In the genomic region with DNA sequence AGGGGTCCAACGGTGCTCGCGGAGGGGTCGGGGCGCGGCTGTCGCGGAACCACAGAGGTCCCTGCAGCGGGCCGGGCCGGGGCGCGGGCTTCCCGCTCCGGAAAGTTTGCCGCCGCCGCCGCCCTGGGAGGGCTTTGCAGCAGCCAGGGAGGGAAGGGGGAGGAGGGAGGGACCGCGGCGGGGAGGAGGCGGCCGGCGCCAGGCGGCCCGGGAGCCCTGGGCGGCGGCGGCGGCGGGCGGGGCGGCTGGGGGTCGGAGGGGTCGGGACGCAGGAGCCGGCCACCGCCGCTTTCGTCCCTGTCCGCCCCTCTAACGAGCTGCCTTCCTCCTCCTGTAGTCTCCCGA, we compare ENCODE assay signal across 8 cellular contexts. TPM values are rescaled to one million over a fixed set of nuclear protein-coding genes. Genes with fewer than 3 reads are reported as not detected.
DNase-seq lines count a peak whose midpoint lies in the region; ATAC-seq and TF ChIP-seq lines count a peak whose summit lies in the region.

No MANE protein-coding gene starts in this region.

- no peak for TF ChIP-seq CTCF in progenitor cell of endocrine pancreas (IDR thresholded peaks at IDR 0.05; ENCODE audit: unreplicated experiment)

- H3K27ac Mint-ChIP-seq in activated naive CD4-positive, alpha-beta T cell treated with anti-CD3 and anti-CD28 coated beads, Interleukin-2, amount 50 U/mL, for 72 hours: no peak overlapping the region
- H3K27ac Mint-ChIP-seq in stimulated activated naive CD8-positive, alpha-beta T cell treated with anti-CD3 and anti-CD28 coated beads, Interleukin-15, amount 100 ng/mL, for 72 hours: no peak overlapping the region
- H3K27ac Mint-ChIP-seq in progenitor cell of endocrine pancreas: no peak overlapping the region

- H3K36me3 Mint-ChIP-seq in activated naive CD4-positive, alpha-beta T cell treated with anti-CD3 and anti-CD28 coated beads, Interleukin-2, amount 50 U/mL, for 72 hours: no peaks in the 10 kb centered on the region
- H3K36me3 Mint-ChIP-seq in progenitor cell of endocrine pancreas (ENCODE audit: insufficient read depth): no peaks in the 10 kb centered on the region

- H3K4me1 Mint-ChIP-seq in stimulated activated naive CD8-positive, alpha-beta T cell treated with anti-CD3 and anti-CD28 coated beads, Interleukin-15, amount 100 ng/mL, for 72 hours: no peaks in the 10 kb centered on the region
- peaks cover 12% of the 10 kb centered on the region for H3K4me1 Mint-ChIP-seq in progenitor cell of endocrine pancreas (ENCODE audit: low read depth)

- peak; percentile 18 for ATAC-seq in GM18867 (IDR thresholded peaks at IDR 0.05; ENCODE audit: unreplicated experiment)
- ATAC-seq in activated naive CD4-positive, alpha-beta T cell treated with anti-CD3 and anti-CD28 coated beads, Interleukin-2, amount 50 U/mL, for 72 hours: peak; percentile 23 to 66
- ATAC-seq in stimulated activated naive CD8-positive, alpha-beta T cell treated with anti-CD3 and anti-CD28 coated beads, Interleukin-15, amount 100 ng/mL, for 72 hours: peak; percentile 37

- DNase-seq in LoVo (ENCODE audit: low spot score) (peak; percentile 19), islet precursor cell (peak; percentile 73), middle frontal gyrus (ENCODE audit: extremely low spot score, low spot score) (no peak), progenitor cell of endocrine pancreas (ENCODE audit: low spot score, unreplicated experiment) (no peak), HuH-7.5 (ENCODE audit: low spot score) (no peak)
- peak in 1 of 2 donors; percentile 50 for DNase-seq in activated naive CD4-positive, alpha-beta T cell treated with anti-CD3 and anti-CD28 coated beads, Interleukin-2, amount 50 U/mL, for 72 hours (ENCODE audit: low spot score in 2 of 2)
- peak in 1 of 2 donors; percentile 35 for DNase-seq in stimulated activated naive CD8-positive, alpha-beta T cell treated with anti-CD3 and anti-CD28 coated beads, Interleukin-15, amount 100 ng/mL, for 72 hours

- no peak overlapping the region for H3K4me3 Mint-ChIP-seq in stimulated activated naive CD8-positive, alpha-beta T cell treated with anti-CD3 and anti-CD28 coated beads, Interleukin-15, amount 100 ng/mL, for 72 hours
- no peak overlapping the region for H3K4me3 Mint-ChIP-seq in progenitor cell of endocrine pancreas (ENCODE audit: low read depth)

- H3K9me3 Mint-ChIP-seq in activated naive CD4-positive, alpha-beta T cell treated with anti-CD3 and anti-CD28 coated beads, Interleukin-2, amount 50 U/mL, for 72 hours: no peaks in the 10 kb centered on the region
- no peaks in the 10 kb centered on the region for H3K9me3 Mint-ChIP-seq in stimulated activated naive CD8-positive, alpha-beta T cell treated with anti-CD3 and anti-CD28 coated beads, Interleukin-15, amount 100 ng/mL, for 72 hours
- H3K9me3 Mint-ChIP-seq in progenitor cell of endocrine pancreas (ENCODE audit: low read depth): no peaks in the 10 kb centered on the region

- H3K27me3 Mint-ChIP-seq in stimulated activated naive CD8-positive, alpha-beta T cell treated with anti-CD3 and anti-CD28 coated beads, Interleukin-15, amount 100 ng/mL, for 72 hours: peaks cover 50% of the 10 kb centered on the region
- H3K27me3 Mint-ChIP-seq in progenitor cell of endocrine pancreas: peaks cover 12% of the 10 kb centered on the region

RNA-seq across cellular contexts. Expression of gene FGFR3, which starts 0.4 kb away (rescaled TPM):
- total RNA-seq in activated naive CD4-positive, alpha-beta T cell treated with anti-CD3 and anti-CD28 coated beads, Interleukin-2, amount 50 U/mL, for 72 hours: under 1 TPM in 1 of 2 donors, not detected in 1; 0.12 TPM
- total RNA-seq in progenitor cell of endocrine pancreas: 169 and 185 TPM in 2 replicates

Comparison
In these comparisons a context has a peak if more than half of its experiments do, and no peak if none do; other contexts are left out.
1. DNase-seq: peak in LoVo (single experiment) and islet precursor cell (single experiment); none in middle frontal gyrus (single experiment), progenitor cell of endocrine pancreas (single experiment) and HuH-7.5 (single experiment).
2. RNA of gene FGFR3, which starts 0.4 kb away (total RNA-seq): 169 to 185 TPM in progenitor cell of endocrine pancreas; 0.12 TPM in activated naive CD4-positive, alpha-beta T cell treated with anti-CD3 and anti-CD28 coated beads, Interleukin-2, amount 50 U/mL, for 72 hours; every median in the first group is over 100 times any median in the second.
3. Peak in every context shown above with its lines, with median percentiles within 50 percentile points of each other: ATAC-seq.